ENCODE assay signal across 23 cellular contexts in genomic region chr4:132572210-132572609, GRCh38.
DNase-seq lines count a peak whose midpoint lies in the region; ATAC-seq and TF ChIP-seq lines count a peak whose summit lies in the region.
"Had no signal": no experiment of that assay in that cellular context is flagged by ENCODE, and none has a peak within 500 bp of the region (broad histone marks: within the 10 kb centered on the region; RNA-seq: fewer than 3 reads in every experiment).

No MANE protein-coding gene starts in this region.

- no peak overlapping the region for H3K27ac Mint-ChIP-seq in activated T-helper 17 cell treated with anti-CD3 and anti-CD28 coated beads, Interleukin-2, amount 50 U/mL, for 72 hours
- H3K27ac Mint-ChIP-seq: activated naive CD4-positive, alpha-beta T cell treated with anti-CD3 and anti-CD28 coated beads, Interleukin-2, amount 10 ng/mL, durations not matched to agents 7 days and 5 days; stimulated activated memory B cell treated with anti-CD40 and anti-IgM and Interleukin-4, amounts not matched to agents 10 μg/mL and 1 μg/mL and 100 μg/mL, for 72 hours had no signal

- H3K27ac ChIP-seq in ACC112 (ENCODE audit: low read depth, low read length), result no peak overlapping the region
- H3K27ac ChIP-seq in brain microvascular endothelial cell, result no peak overlapping the region
- H3K27ac ChIP-seq: breast epithelium, C4-2B, dorsolateral prefrontal cortex, tibial artery had no signal

- no peaks in the 10 kb centered on the region for H3K36me3 Mint-ChIP-seq in activated T-helper 17 cell treated with anti-CD3 and anti-CD28 coated beads, Interleukin-2, amount 50 U/mL, for 72 hours (ENCODE audit: low read depth)
- H3K36me3 Mint-ChIP-seq: activated naive CD4-positive, alpha-beta T cell treated with anti-CD3 and anti-CD28 coated beads, Interleukin-2, amount 10 ng/mL, durations not matched to agents 7 days and 5 days; stimulated activated memory B cell treated with anti-CD40 and anti-IgM and Interleukin-4, amounts not matched to agents 10 μg/mL and 1 μg/mL and 100 μg/mL, for 72 hours had no signal

- H3K4me3 Mint-ChIP-seq in activated T-helper 17 cell treated with anti-CD3 and anti-CD28 coated beads, Interleukin-2, amount 50 U/mL, for 72 hours, result no peak overlapping the region
- H3K4me3 Mint-ChIP-seq: activated naive CD4-positive, alpha-beta T cell treated with anti-CD3 and anti-CD28 coated beads, Interleukin-2, amount 10 ng/mL, durations not matched to agents 7 days and 5 days; neural crest cell; stimulated activated memory B cell treated with anti-CD40 and anti-IgM and Interleukin-4, amounts not matched to agents 10 μg/mL and 1 μg/mL and 100 μg/mL, for 72 hours had no signal

- H3K36me3 ChIP-seq in ACC112 (ENCODE audit: insufficient read depth, low read length) (no peaks in the 10 kb centered on the region), brain microvascular endothelial cell (replicated peaks) (no peaks in the 10 kb centered on the region)
- H3K36me3 ChIP-seq: breast epithelium, MG63, tibial artery had no signal

- H2AFZ ChIP-seq in ACC112 (ENCODE audit: low read length, unreplicated experiment), result peak overlapping the region; percentile 69

- H3K27me3 Mint-ChIP-seq in activated T-helper 17 cell treated with anti-CD3 and anti-CD28 coated beads, Interleukin-2, amount 50 U/mL, for 72 hours, result no peaks in the 10 kb centered on the region
- H3K27me3 Mint-ChIP-seq: activated naive CD4-positive, alpha-beta T cell treated with anti-CD3 and anti-CD28 coated beads, Interleukin-2, amount 10 ng/mL, durations not matched to agents 7 days and 5 days; stimulated activated memory B cell treated with anti-CD40 and anti-IgM and Interleukin-4, amounts not matched to agents 10 μg/mL and 1 μg/mL and 100 μg/mL, for 72 hours had no signal

- TF ChIP-seq CTCF in brain microvascular endothelial cell (IDR thresholded peaks at IDR 0.05; ENCODE audit: low read depth, low read length, missing control alignments), result peak; percentile 19

- no peaks in the 10 kb centered on the region for H3K4me1 Mint-ChIP-seq in activated T-helper 17 cell treated with anti-CD3 and anti-CD28 coated beads, Interleukin-2, amount 50 U/mL, for 72 hours
- H3K4me1 Mint-ChIP-seq: activated naive CD4-positive, alpha-beta T cell treated with anti-CD3 and anti-CD28 coated beads, Interleukin-2, amount 10 ng/mL, durations not matched to agents 7 days and 5 days; neural crest cell; stimulated activated memory B cell treated with anti-CD40 and anti-IgM and Interleukin-4, amounts not matched to agents 10 μg/mL and 1 μg/mL and 100 μg/mL, for 72 hours had no signal

- peaks cover 10% of the 10 kb centered on the region for H3K9me3 Mint-ChIP-seq in activated T-helper 17 cell treated with anti-CD3 and anti-CD28 coated beads, Interleukin-2, amount 50 U/mL, for 72 hours
- H3K9me3 Mint-ChIP-seq: neural crest cell had no signal

- no peaks in the 10 kb centered on the region for H3K79me2 ChIP-seq in ACC112 (ENCODE audit: control insufficient read depth, insufficient read depth, low read length, unreplicated experiment)

- in situ Hi-C loops in brain microvascular endothelial cell (cut with HindIII; ENCODE audit: low pct_ligation_motif_present, low sequenced_read_pairs), result no loop called here

- no peaks in the 10 kb centered on the region for H3K4me1 ChIP-seq in ACC112 (ENCODE audit: control insufficient read depth, insufficient read depth, low read length, unreplicated experiment)
- H3K4me1 ChIP-seq: breast epithelium, tibial artery had no signal

- H3K27me3 ChIP-seq in ACC112 (ENCODE audit: insufficient read depth, low read length) (peaks cover 15% of the 10 kb centered on the region), brain microvascular endothelial cell (replicated peaks) (no peaks in the 10 kb centered on the region)
- H3K27me3 ChIP-seq: breast epithelium, dorsolateral prefrontal cortex, MG63, tibial artery had no signal

- no peak for ATAC-seq in activated T-helper 17 cell treated with anti-CD3 and anti-CD28 coated beads, Interleukin-2, amount 50 U/mL, for 72 hours (replicated peaks)
- ATAC-seq: stimulated activated memory B cell treated with anti-CD40 and anti-IgM and Interleukin-4, amounts not matched to agents 10 μg/mL and 1 μg/mL and 100 μg/mL, for 72 hours had no signal

- H3K4me3 ChIP-seq in ACC112 (ENCODE audit: low read depth, low read length), result peak overlapping the region; percentile 43; the same call in 1 of the 2 replicates
- H3K4me3 ChIP-seq in brain microvascular endothelial cell (ENCODE audit: low read depth, low read length), result no peak overlapping the region
- H3K4me3 ChIP-seq: breast epithelium, dorsolateral prefrontal cortex, MG63, tibial artery had no signal

- DNase-seq in HT1080 (ENCODE audit: low read depth) (peak; percentile 43), brain microvascular endothelial cell (peak; percentile 9), islet precursor cell (peak; percentile 87), amygdala (lab: John Stamatoyannopoulos, UW) (no peak), mesenteric fat pad (ENCODE audit: low spot score) (no peak), NCI-H2196 treated with DMSO at 0.1 percent for 48 hours (lab: John Stamatoyannopoulos, UW; ENCODE audit: unreplicated experiment) (no peak)
- DNase-seq: activated CD4-positive, alpha-beta T cell treated with anti-CD3 and anti-CD28 coated beads, Interleukin-2, amount 50 U/mL, for 48 hours; activated naive CD4-positive, alpha-beta T cell treated with anti-CD3 and anti-CD28 coated beads, Interleukin-2, amount 10 ng/mL, durations not matched to agents 7 days and 5 days; dorsolateral prefrontal cortex; erythroblast; head of caudate nucleus; MG63; midbrain; NCI-H1694 treated with DMSO at 0.1 percent for 48 hours; NCI-H446; SW 1271; tibial artery had no signal

Comparison
In these comparisons a context has a peak if more than half of its experiments do, and no peak if none do; other contexts are left out.
1. DNase-seq: peak in HT1080 (single experiment), brain microvascular endothelial cell (single experiment) and islet precursor cell (single experiment); none in amygdala (0 of 56), mesenteric fat pad (single experiment) and NCI-H2196 treated with DMSO at 0.1 percent for 48 hours (single experiment).